ENCODE assay signal across 9 cellular contexts in the genomic region with DNA sequence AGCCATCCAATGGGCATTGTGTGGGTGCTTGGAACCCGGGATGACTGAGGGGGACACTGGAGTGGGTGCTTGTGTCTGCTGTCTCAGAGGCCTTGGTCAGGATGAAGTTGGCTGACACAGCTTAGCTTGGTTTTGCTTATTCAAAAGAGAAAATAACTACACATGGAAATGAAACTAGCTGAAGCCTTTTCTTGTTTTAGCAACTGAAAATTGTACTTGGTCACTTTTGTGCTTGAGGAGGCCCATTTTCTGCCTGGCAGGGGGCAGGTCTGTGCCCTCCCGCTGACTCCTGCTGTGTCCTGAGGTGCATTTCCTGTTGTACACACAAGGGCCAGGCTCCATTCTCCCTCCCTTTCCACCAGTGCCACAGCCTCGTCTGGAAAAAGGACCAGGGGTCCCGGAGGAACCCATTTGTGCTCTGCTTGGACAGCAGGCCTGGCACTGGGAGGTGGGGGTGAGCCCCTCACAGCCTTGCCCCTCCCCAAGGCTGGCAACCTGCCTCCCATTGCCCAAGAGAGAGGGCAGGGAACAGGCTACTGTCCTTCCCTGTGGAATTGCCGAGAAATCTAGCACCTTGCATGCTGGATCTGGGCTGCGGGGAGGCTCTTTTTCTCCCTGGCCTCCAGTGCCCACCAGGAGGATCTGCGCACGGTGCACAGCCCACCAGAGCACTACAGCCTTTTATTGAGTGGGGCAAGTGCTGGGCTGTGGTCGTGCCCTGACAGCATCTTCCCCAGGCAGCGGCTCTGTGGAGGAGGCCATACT. TPM values are rescaled to one million over a fixed set of nuclear protein-coding genes. Genes with fewer than 3 reads are reported as not detected.
DNase-seq lines count a peak whose midpoint lies in the region; ATAC-seq and TF ChIP-seq lines count a peak whose summit lies in the region.
"Had no signal": no experiment of that assay in that cellular context is flagged by ENCODE, and none has a peak within 500 bp of the region (broad histone marks: within the 10 kb centered on the region; RNA-seq: fewer than 3 reads in every experiment).

No MANE protein-coding gene starts in this region.

- H3K9me3 ChIP-seq in subcutaneous abdominal adipose tissue (ENCODE audit: control insufficient read depth in 5 of 5, low read length in 5 of 5): no peaks in the 10 kb centered on the region

- H3K27me3 ChIP-seq in subcutaneous abdominal adipose tissue (ENCODE audit: control insufficient read depth in 5 of 5, insufficient read depth in 4 of 5, low read length in 5 of 5): no peaks in the 10 kb centered on the region

- peaks cover 2% of the 10 kb centered on the region for H3K36me3 Mint-ChIP-seq in activated CD4-positive, alpha-beta T cell treated with anti-CD3 and anti-CD28 coated beads, Interleukin-2, amount 10 ng/mL, durations not matched to agents 7 days and 5 days (ENCODE audit: low read depth)
- peaks cover 7% of the 10 kb centered on the region for H3K36me3 Mint-ChIP-seq in endothelial cell (ENCODE audit: low read depth, unreplicated experiment)

- CTCF ChIA-PET in activated CD4-positive, alpha-beta T cell treated with anti-CD3 and anti-CD28 coated beads, Interleukin-2, amount 10 ng/mL, durations not matched to agents 7 days and 5 days (lab: Charles Lee): no interaction called here

- no peak overlapping the region for H3K9ac ChIP-seq in subcutaneous abdominal adipose tissue (ENCODE audit: low read length in 5 of 5)

- DNase-seq in activated CD4-positive, alpha-beta T cell treated with anti-CD3 and anti-CD28 coated beads, Interleukin-2, amount 10 ng/mL, durations not matched to agents 7 days and 5 days: no peak
- DNase-seq in activated CD4-positive, alpha-beta T cell treated with anti-CD3 and anti-CD28 coated beads for 48 hours: no peak
- DNase-seq in RPMI8226: peak; percentile 90
- no peak for DNase-seq in endothelial cell (ENCODE audit: low spot score)
- no peak for DNase-seq in NCI-H1930 (lab: John Stamatoyannopoulos, UW)
- no peak for DNase-seq in NCI-H2196 (lab: John Stamatoyannopoulos, UW; ENCODE audit: unreplicated experiment)
- DNase-seq: activated effector memory CD4-positive, alpha-beta T cell treated with anti-CD3 and anti-CD28 coated beads, Interleukin-2, amount 50 U/mL, for 16 hours had no signal

- peak; percentile 60 for ATAC-seq in HG02642 (IDR thresholded peaks at IDR 0.05; ENCODE audit: poor library complexity, unreplicated experiment)

- peak overlapping the region; percentile 23 for H3K27ac ChIP-seq in subcutaneous abdominal adipose tissue (ENCODE audit: low read depth, low read length)

- peaks cover 4% of the 10 kb centered on the region for H3K4me1 Mint-ChIP-seq in activated CD4-positive, alpha-beta T cell treated with anti-CD3 and anti-CD28 coated beads, Interleukin-2, amount 10 ng/mL, durations not matched to agents 7 days and 5 days
- H3K4me1 Mint-ChIP-seq in endothelial cell (ENCODE audit: unreplicated experiment): no peaks in the 10 kb centered on the region

- H3K4me3 ChIP-seq in subcutaneous abdominal adipose tissue (ENCODE audit: low read depth in 1 of 5, low read length in 5 of 5): no peak overlapping the region

- no peak overlapping the region for H3K4me3 Mint-ChIP-seq in activated CD4-positive, alpha-beta T cell treated with anti-CD3 and anti-CD28 coated beads, Interleukin-2, amount 10 ng/mL, durations not matched to agents 7 days and 5 days
- H3K4me3 Mint-ChIP-seq in endothelial cell (ENCODE audit: unreplicated experiment): no peak overlapping the region

- no peaks in the 10 kb centered on the region for H3K9me3 Mint-ChIP-seq in activated CD4-positive, alpha-beta T cell treated with anti-CD3 and anti-CD28 coated beads, Interleukin-2, amount 10 ng/mL, durations not matched to agents 7 days and 5 days
- H3K9me3 Mint-ChIP-seq in endothelial cell (ENCODE audit: unreplicated experiment): no peaks in the 10 kb centered on the region

- POLR2A ChIA-PET in activated CD4-positive, alpha-beta T cell treated with anti-CD3 and anti-CD28 coated beads, Interleukin-2, amount 10 ng/mL, durations not matched to agents 7 days and 5 days (lab: Charles Lee): no interaction called here

- no peak for TF ChIP-seq CTCF in endothelial cell (IDR thresholded peaks at IDR 0.05; ENCODE audit: unreplicated experiment)

- H3K27ac Mint-ChIP-seq in activated CD4-positive, alpha-beta T cell treated with anti-CD3 and anti-CD28 coated beads, Interleukin-2, amount 10 ng/mL, durations not matched to agents 7 days and 5 days: peak overlapping the region; percentile 31
- H3K27ac Mint-ChIP-seq in endothelial cell (ENCODE audit: unreplicated experiment): no peak overlapping the region

- peaks cover 6 to 44% (median 40%) of the 10 kb centered on the region in 5 donors for H3K4me1 ChIP-seq in subcutaneous abdominal adipose tissue (ENCODE audit: control insufficient read depth in 5 of 5, insufficient read depth in 5 of 5, low read length in 5 of 5)

- H3K27me3 Mint-ChIP-seq in activated CD4-positive, alpha-beta T cell treated with anti-CD3 and anti-CD28 coated beads, Interleukin-2, amount 10 ng/mL, durations not matched to agents 7 days and 5 days: no peaks in the 10 kb centered on the region
- peaks cover 11% of the 10 kb centered on the region for H3K27me3 Mint-ChIP-seq in endothelial cell (ENCODE audit: unreplicated experiment)

- peaks cover 0 to 73% (median 45%) of the 10 kb centered on the region in 5 donors for H3K36me3 ChIP-seq in subcutaneous abdominal adipose tissue (ENCODE audit: control insufficient read depth in 5 of 5, insufficient read depth in 5 of 5, low read length in 5 of 5)

RNA-seq across cellular contexts. Expression of gene PYGB, which starts 49.4 kb away (rescaled TPM):
- total RNA-seq in activated CD4-positive, alpha-beta T cell treated with anti-CD3 and anti-CD28 coated beads, Interleukin-2, amount 10 ng/mL, durations not matched to agents 7 days and 5 days: 10 to 100 TPM; 28.7 to 30.2 TPM
- total RNA-seq in endothelial cell (ENCODE audit: unreplicated experiment): 57.9 TPM
